In the genomic region with DNA sequence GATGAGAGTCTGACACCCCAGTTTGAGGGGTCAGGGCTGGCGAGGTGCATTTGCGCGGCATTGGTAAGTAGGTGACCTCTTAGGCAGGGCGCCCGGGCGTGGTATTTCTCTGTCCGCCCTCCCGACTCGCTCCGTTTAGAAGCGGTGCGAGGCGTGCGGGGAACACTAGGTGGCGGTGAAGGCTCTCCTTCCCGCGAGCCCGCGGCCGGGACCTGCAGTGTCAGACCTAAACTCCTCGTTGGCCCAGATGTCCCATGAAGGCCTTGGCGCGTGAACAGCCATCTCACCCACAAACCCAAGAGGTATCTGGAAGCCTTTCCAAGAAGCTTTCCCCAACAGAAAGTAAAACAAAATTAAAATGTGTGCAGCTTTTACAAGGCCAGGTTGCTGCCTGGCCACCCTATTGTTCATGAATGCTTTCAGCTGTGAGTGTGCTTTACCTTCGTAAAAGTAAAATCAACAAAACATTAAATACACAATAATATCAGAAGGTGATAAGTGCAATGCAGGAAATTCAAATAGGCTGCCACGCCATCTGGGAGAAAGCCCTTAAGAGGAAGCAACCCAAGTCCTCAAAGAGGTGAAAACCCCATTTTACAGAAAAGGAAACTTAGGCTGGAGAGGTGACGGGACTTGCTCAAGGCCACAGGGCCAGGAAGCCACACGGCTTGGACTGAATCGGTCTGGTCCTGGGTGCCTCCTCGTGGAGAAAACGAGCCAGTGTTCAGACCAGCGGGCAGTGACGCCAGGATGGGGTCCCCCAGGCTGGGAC, we compare ENCODE assay signal across 8 cellular contexts.
DNase-seq lines count a peak whose midpoint lies in the region; ATAC-seq and TF ChIP-seq lines count a peak whose summit lies in the region.

No MANE protein-coding gene starts in this region.

- peaks cover 22% of the 10 kb centered on the region for H3K4me1 ChIP-seq in BLaER1

- no peaks in the 10 kb centered on the region for H3K36me3 Mint-ChIP-seq in mesothelial cell of epicardium

- peak; percentile 67 for ATAC-seq in HG03442 (IDR thresholded peaks at IDR 0.05; ENCODE audit: unreplicated experiment)

- H3K27ac ChIP-seq in BLaER1: no peak overlapping the region

- no peak overlapping the region for H3K27ac Mint-ChIP-seq in mesothelial cell of epicardium

- no peaks in the 10 kb centered on the region for H3K9me3 ChIP-seq in BLaER1

- H3K27me3 ChIP-seq in BLaER1: no peaks in the 10 kb centered on the region

- DNase-seq in GM19240 (ENCODE audit: insufficient read length, low spot score) (peak; percentile 98), NCI-H82 (lab: John Stamatoyannopoulos, UW) (peak; percentile 92), mesothelial cell of epicardium (ENCODE audit: low spot score in 2 of 2, unreplicated experiment in 2 of 2) (peak; percentile 63 to 82)
- DNase-seq in activated CD8-positive, alpha-beta memory T cell treated with anti-CD3 and anti-CD28 coated beads for 1 hour (ENCODE audit: extremely low read depth in 1 of 2, low read depth in 1 of 2): peak; percentile 13 to 50
- peak; percentile 39 for DNase-seq in effector CD4-positive, alpha-beta T cell
- DNase-seq in stimulated activated CD8-positive, alpha-beta memory T cell treated with anti-CD3 and anti-CD28 coated beads, Interleukin-15, amount 100 ng/mL, for 4 hours (ENCODE audit: low read depth in 2 of 2): peak; percentile 25 to 27

- peak overlapping the region; percentile 18 for H3K4me2 ChIP-seq in BLaER1

- H3K36me3 ChIP-seq in BLaER1: no peaks in the 10 kb centered on the region

- no peak overlapping the region for H3K9ac ChIP-seq in BLaER1

- H3K4me3 ChIP-seq in BLaER1: no peak overlapping the region

- TF ChIP-seq CTCF in mesothelial cell of epicardium (IDR thresholded peaks at IDR 0.05; ENCODE audit: unreplicated experiment): peak; percentile 80

- H3K27me3 Mint-ChIP-seq in mesothelial cell of epicardium (ENCODE audit: low read depth): peaks cover 36% of the 10 kb centered on the region

- peak overlapping the region; percentile 57 for H3K4me3 Mint-ChIP-seq in mesothelial cell of epicardium

- peaks cover 15% of the 10 kb centered on the region for H3K4me1 Mint-ChIP-seq in mesothelial cell of epicardium

- H3K9me3 Mint-ChIP-seq in mesothelial cell of epicardium: no peaks in the 10 kb centered on the region

- no peaks in the 10 kb centered on the region for H4K20me1 ChIP-seq in BLaER1

Comparison
In these comparisons a context has a peak if more than half of its experiments do, and no peak if none do; other contexts are left out.
1. DNase-seq: peak in every context shown above with its lines; median percentile 98 in GM19240; 92 in NCI-H82; 72 in mesothelial cell of epicardium; 39 in effector CD4-positive, alpha-beta T cell; 32 in activated CD8-positive, alpha-beta memory T cell treated with anti-CD3 and anti-CD28 coated beads for 1 hour; 26 in stimulated activated CD8-positive, alpha-beta memory T cell treated with anti-CD3 and anti-CD28 coated beads, Interleukin-15, amount 100 ng/mL, for 4 hours.